28 cellular contexts compared by ENCODE assay signal in genomic region chr1:209838537-209838936, GRCh38. TPM values are rescaled to one million over a fixed set of nuclear protein-coding genes. Genes with fewer than 3 reads are reported as not detected.
DNase-seq lines count a peak whose midpoint lies in the region; ATAC-seq, FAIRE-seq and TF ChIP-seq lines count a peak whose summit lies in the region.
"Had no signal": no experiment of that assay in that cellular context is flagged by ENCODE, and none has a peak within 500 bp of the region (broad histone marks: within the 10 kb centered on the region; RNA-seq: fewer than 3 reads in every experiment).

No MANE protein-coding gene starts in this region.

- TF ChIP-seq CTCF in HFFc6 (IDR thresholded peaks at IDR 0.05) (no peak), hepatocyte (IDR thresholded peaks at IDR 0.05; ENCODE audit: poor library complexity) (no peak)

- ATAC-seq in activated T-cell treated with anti-CD3 and anti-CD28 coated beads, Interleukin-2, amount 50 U/mL, for 4 hours = no peak
- ATAC-seq: activated CD8-positive, alpha-beta T cell treated with anti-CD3 and anti-CD28 coated beads for 36 hours; heart left ventricle had no signal

- H3K79me2 ChIP-seq in hepatocyte = no peaks in the 10 kb centered on the region

- H3K4me3 ChIP-seq in hepatocyte = no peak overlapping the region
- no peak overlapping the region for H3K4me3 ChIP-seq in small intestine (ENCODE audit: low read depth in 1 of 2, low read length in 2 of 2)
- H3K4me3 ChIP-seq: HAP-1, heart left ventricle, thyroid gland had no signal

- intact Hi-C loops in activated T-helper 1 cell treated with anti-CD3 and anti-CD28 coated beads, Interleukin-12 subunit alpha, Interleukin-12 subunit beta, Interleukin-2, Interleukin-4 antibody, amounts not matched to agents 30 ng/mL and 10 ng/mL and 1 ng/mL, durations not matched to agents 14 hours and 24 hours and 36 hours (cut with micrococcal nuclease) = no loop called here

- no peaks in the 10 kb centered on the region for H3K36me3 ChIP-seq in hepatocyte (replicated peaks; ENCODE audit: insufficient read depth, low read depth)
- peaks cover 19 to 28% of the 10 kb centered on the region in 2 donors for H3K36me3 ChIP-seq in small intestine (ENCODE audit: control insufficient read depth in 2 of 2, insufficient read depth in 2 of 2, low read length in 2 of 2)

- H3K9me3 ChIP-seq in hepatocyte (ENCODE audit: low read depth) = no peaks in the 10 kb centered on the region
- no peaks in the 10 kb centered on the region for H3K9me3 ChIP-seq in small intestine (ENCODE audit: control insufficient read depth, low read depth)
- H3K9me3 ChIP-seq: HAP-1, heart left ventricle, thyroid gland had no signal

- 92% methylated on average over 6 of the region's 6 CpGs for WGBS in hepatocyte (ENCODE audit: low lambda C conversion rate, missing lambda C conversion rate)
- 39 to 73% (median 61%) methylated on average over 6 of the region's 6 CpGs for WGBS in small intestine, 3 donors

- peak overlapping the region; percentile 96 for H3K27ac Mint-ChIP-seq in HFFc6
- H3K27ac Mint-ChIP-seq in activated naive CD8-positive, alpha-beta T cell = peak overlapping the region; percentile 72
- no peak overlapping the region for H3K27ac Mint-ChIP-seq in activated T-helper 1 cell treated with anti-CD3 and anti-CD28 coated beads, Interleukin-12 subunit alpha, Interleukin-12 subunit beta, Interleukin-2, Interleukin-4 antibody, amounts not matched to agents 30 ng/mL and 10 ng/mL and 1 ng/mL, durations not matched to agents 14 hours and 24 hours and 36 hours
- H3K27ac Mint-ChIP-seq: CD4-positive, alpha-beta T cell had no signal

- H3K4me2 ChIP-seq in hepatocyte = no peak overlapping the region

- no peaks in the 10 kb centered on the region for H4K20me1 ChIP-seq in hepatocyte (ENCODE audit: insufficient read depth, poor library complexity, severe bottlenecking)

- H3K4me1 ChIP-seq in hepatocyte (ENCODE audit: insufficient read depth) = peaks cover 8% of the 10 kb centered on the region
- peaks cover 0 to 2% of the 10 kb centered on the region in 2 donors for H3K4me1 ChIP-seq in small intestine (ENCODE audit: control insufficient read depth in 2 of 2, insufficient read depth in 1 of 2, low read depth in 1 of 2, low read length in 1 of 2)
- H3K4me1 ChIP-seq: HAP-1, thyroid gland had no signal

- H3K4me3 Mint-ChIP-seq in HFFc6 = no peak overlapping the region
- H3K4me3 Mint-ChIP-seq in activated naive CD8-positive, alpha-beta T cell = no peak overlapping the region
- no peak overlapping the region for H3K4me3 Mint-ChIP-seq in activated T-helper 1 cell treated with anti-CD3 and anti-CD28 coated beads, Interleukin-12 subunit alpha, Interleukin-12 subunit beta, Interleukin-2, Interleukin-4 antibody, amounts not matched to agents 30 ng/mL and 10 ng/mL and 1 ng/mL, durations not matched to agents 14 hours and 24 hours and 36 hours
- no peak overlapping the region for H3K4me3 Mint-ChIP-seq in activated T-cell treated with anti-CD3 and anti-CD28 coated beads, Interleukin-2, amount 50 U/mL, for 4 hours
- H3K4me3 Mint-ChIP-seq: activated CD8-positive, alpha-beta T cell treated with anti-CD3 and anti-CD28 coated beads for 36 hours; CD4-positive, alpha-beta T cell; central memory CD8-positive, alpha-beta T cell; naive B cell had no signal

- no peaks in the 10 kb centered on the region for H3K9me2 ChIP-seq in hepatocyte (replicated peaks; ENCODE audit: insufficient read depth)

- no peak for FAIRE-seq in small intestine (lab: Jason Lieb, UNC)
- FAIRE-seq: TTC549 had no signal

- H3K27ac ChIP-seq in hepatocyte = peak overlapping the region; percentile 95
- no peak overlapping the region for H3K27ac ChIP-seq in small intestine (ENCODE audit: low read depth in 1 of 2, low read length in 1 of 2)
- H3K27ac ChIP-seq: thyroid gland had no signal

- H3K4me1 Mint-ChIP-seq in HFFc6 (ENCODE audit: low read depth) = peaks cover 99% of the 10 kb centered on the region
- peaks cover 62% of the 10 kb centered on the region for H3K4me1 Mint-ChIP-seq in activated naive CD8-positive, alpha-beta T cell (ENCODE audit: low read depth)
- peaks cover 57% of the 10 kb centered on the region for H3K4me1 Mint-ChIP-seq in activated T-helper 1 cell treated with anti-CD3 and anti-CD28 coated beads, Interleukin-12 subunit alpha, Interleukin-12 subunit beta, Interleukin-2, Interleukin-4 antibody, amounts not matched to agents 30 ng/mL and 10 ng/mL and 1 ng/mL, durations not matched to agents 14 hours and 24 hours and 36 hours (ENCODE audit: low read depth)
- H3K4me1 Mint-ChIP-seq in activated T-cell treated with anti-CD3 and anti-CD28 coated beads, Interleukin-2, amount 50 U/mL, for 4 hours (ENCODE audit: low read depth) = peaks cover 50% of the 10 kb centered on the region

- no peak overlapping the region for H2AFZ ChIP-seq in hepatocyte

- H3K9me3 Mint-ChIP-seq in HFFc6 = no peaks in the 10 kb centered on the region
- H3K9me3 Mint-ChIP-seq in activated naive CD8-positive, alpha-beta T cell (ENCODE audit: low read depth) = no peaks in the 10 kb centered on the region
- H3K9me3 Mint-ChIP-seq in activated T-helper 1 cell treated with anti-CD3 and anti-CD28 coated beads, Interleukin-12 subunit alpha, Interleukin-12 subunit beta, Interleukin-2, Interleukin-4 antibody, amounts not matched to agents 30 ng/mL and 10 ng/mL and 1 ng/mL, durations not matched to agents 14 hours and 24 hours and 36 hours = no peaks in the 10 kb centered on the region
- H3K9me3 Mint-ChIP-seq in activated T-cell treated with anti-CD3 and anti-CD28 coated beads, Interleukin-2, amount 50 U/mL, for 4 hours = no peaks in the 10 kb centered on the region
- H3K9me3 Mint-ChIP-seq: activated CD8-positive, alpha-beta T cell treated with anti-CD3 and anti-CD28 coated beads for 36 hours; CD4-positive, alpha-beta T cell; central memory CD8-positive, alpha-beta T cell; naive B cell had no signal

- no peaks in the 10 kb centered on the region; the same call in 1 of the 2 replicates for H3K27me3 Mint-ChIP-seq in HFFc6 (ENCODE audit: insufficient read depth)
- H3K27me3 Mint-ChIP-seq in activated naive CD8-positive, alpha-beta T cell = no peaks in the 10 kb centered on the region
- no peaks in the 10 kb centered on the region for H3K27me3 Mint-ChIP-seq in activated T-helper 1 cell treated with anti-CD3 and anti-CD28 coated beads, Interleukin-12 subunit alpha, Interleukin-12 subunit beta, Interleukin-2, Interleukin-4 antibody, amounts not matched to agents 30 ng/mL and 10 ng/mL and 1 ng/mL, durations not matched to agents 14 hours and 24 hours and 36 hours (ENCODE audit: insufficient read depth)
- H3K27me3 Mint-ChIP-seq in activated T-cell treated with anti-CD3 and anti-CD28 coated beads, Interleukin-2, amount 50 U/mL, for 4 hours (ENCODE audit: low read depth) = no peaks in the 10 kb centered on the region
- H3K27me3 Mint-ChIP-seq: activated CD8-positive, alpha-beta T cell treated with anti-CD3 and anti-CD28 coated beads for 36 hours; CD4-positive, alpha-beta T cell; central memory CD8-positive, alpha-beta T cell; naive B cell had no signal

- H3K27me3 ChIP-seq in hepatocyte (no peaks in the 10 kb centered on the region), small intestine (ENCODE audit: control insufficient read depth in 2 of 2, insufficient read depth in 2 of 2, low read length in 2 of 2) (no peaks in the 10 kb centered on the region)
- H3K27me3 ChIP-seq: heart left ventricle, thyroid gland had no signal

- peaks cover 82% of the 10 kb centered on the region for H3K36me3 Mint-ChIP-seq in HFFc6 (ENCODE audit: low read depth)
- H3K36me3 Mint-ChIP-seq in activated naive CD8-positive, alpha-beta T cell = peaks cover 23% of the 10 kb centered on the region
- H3K36me3 Mint-ChIP-seq in activated T-helper 1 cell treated with anti-CD3 and anti-CD28 coated beads, Interleukin-12 subunit alpha, Interleukin-12 subunit beta, Interleukin-2, Interleukin-4 antibody, amounts not matched to agents 30 ng/mL and 10 ng/mL and 1 ng/mL, durations not matched to agents 14 hours and 24 hours and 36 hours (ENCODE audit: low read depth) = peaks cover 86% of the 10 kb centered on the region
- peaks cover 70% of the 10 kb centered on the region for H3K36me3 Mint-ChIP-seq in activated T-cell treated with anti-CD3 and anti-CD28 coated beads, Interleukin-2, amount 50 U/mL, for 4 hours (ENCODE audit: insufficient read depth)

- no peak for DNase-seq in HFFc6
- peak; percentile 39 for DNase-seq in hepatocyte (ENCODE audit: low spot score)
- DNase-seq in small intestine = peak; percentile 62
- DNase-seq in NCI-H345 treated with DMSO at 0.1 percent for 48 hours (lab: John Stamatoyannopoulos, UW; ENCODE audit: unreplicated experiment) = no peak
- no peak for DNase-seq in activated T-helper 1 cell treated with anti-CD3 and anti-CD28 coated beads, Interleukin-12 subunit alpha, Interleukin-12 subunit beta, Interleukin-2, Interleukin-4 antibody, amounts not matched to agents 30 ng/mL and 10 ng/mL and 1 ng/mL, durations not matched to agents 14 hours and 24 hours and 36 hours (ENCODE audit: low spot score)
- DNase-seq in activated T-cell treated with anti-CD3 and anti-CD28 coated beads, Interleukin-2, amount 50 U/mL, for 4 hours = no peak
- DNase-seq: activated CD4-positive, CD25-positive, alpha-beta regulatory T cell treated with anti-CD3 and anti-CD28 coated beads, Interleukin-2, amount 50 U/mL, for 72 hours; activated CD8-positive, alpha-beta T cell treated with anti-CD3 and anti-CD28 coated beads for 36 hours; activated naive CD4-positive, alpha-beta T cell; CD4-positive, alpha-beta T cell; DMS 273 treated with DMSO at 0.1 percent for 48 hours; heart left ventricle; left cardiac atrium; naive B cell; NCI-H1105; NCI-H2029; NCI-H226; NCI-H82; nucleus accumbens; retina; SHP77; stimulated activated CD4-positive, alpha-beta T cell treated with anti-CD3 and anti-CD28 coated beads, Interleukin-4, amount 100 ng/mL, for 1 hour; stimulated activated naive CD4-positive, alpha-beta T cell treated with Interleukin-2 at 50 U/mL for 16 hours; thyroid gland had no signal

RNA-seq across cellular contexts. Expression of gene UTP25, which starts 10.8 kb away (rescaled TPM):
- 10 to 100 TPM in 4 of 6 experiments, 1 to 10 TPM in 2; 9.0 to 18.5 (median 16.2) TPM for total RNA-seq in HFFc6 (2021; fragmentation: NEBNext Ultra II Directional; extraction: Animal tissue kit (Norgen Biotek cat#: 25700))
- total RNA-seq in hepatocyte = 8.0 and 8.3 TPM in 2 replicates
- polyA plus RNA-seq in hepatocyte (3.2 and 5.2 TPM in 2 replicates), small intestine (1 to 10 TPM in 2 of 3 donors, under 1 TPM in 1; 0.89 to 3.4 (median 1.1) TPM)
- 17.7 and 18.3 TPM in 2 replicates for total RNA-seq in activated T-helper 1 cell treated with anti-CD3 and anti-CD28 coated beads, Interleukin-12 subunit alpha, Interleukin-12 subunit beta, Interleukin-2, Interleukin-4 antibody, amounts not matched to agents 30 ng/mL and 10 ng/mL and 1 ng/mL, durations not matched to agents 14 hours and 24 hours and 36 hours
- 10 to 100 TPM; 16.9 to 18.6 (median 17.7) TPM for total RNA-seq in activated T-cell treated with anti-CD3 and anti-CD28 coated beads, Interleukin-2, amount 50 U/mL, for 4 hours

RNA-seq across cellular contexts. Expression of gene IRF6, which starts 32.6 kb away (rescaled TPM):
- 1 to 10 TPM in 2 of 6 experiments, under 1 TPM in 4; 0.14 to 3.2 (median 0.28) TPM for total RNA-seq in HFFc6 (2021; fragmentation: NEBNext Ultra II Directional; extraction: Animal tissue kit (Norgen Biotek cat#: 25700))
- 34.2 and 35.3 TPM in 2 replicates for total RNA-seq in hepatocyte
- polyA plus RNA-seq in hepatocyte (21.3 and 31.0 TPM in 2 replicates), small intestine (10 to 100 TPM; 26.8 to 34.9 (median 29.5) TPM)
- 0.16 and 0.17 TPM in 2 replicates for total RNA-seq in activated T-helper 1 cell treated with anti-CD3 and anti-CD28 coated beads, Interleukin-12 subunit alpha, Interleukin-12 subunit beta, Interleukin-2, Interleukin-4 antibody, amounts not matched to agents 30 ng/mL and 10 ng/mL and 1 ng/mL, durations not matched to agents 14 hours and 24 hours and 36 hours
- under 1 TPM; 0.11 to 0.15 (median 0.13) TPM for total RNA-seq in activated T-cell treated with anti-CD3 and anti-CD28 coated beads, Interleukin-2, amount 50 U/mL, for 4 hours

RNA-seq across cellular contexts. Expression of gene C1orf74, which starts 54.2 kb away (rescaled TPM):
- 1 to 10 TPM; 1.8 to 2.7 (median 2.4) TPM for total RNA-seq in HFFc6 (2021; fragmentation: NEBNext Ultra II Directional; extraction: Animal tissue kit (Norgen Biotek cat#: 25700))
- total RNA-seq in hepatocyte = 3.3 and 3.8 TPM in 2 replicates
- polyA plus RNA-seq in hepatocyte = 2.2 and 2.7 TPM in 2 replicates
- 1 to 10 TPM in 1 of 3 donors, under 1 TPM in 2; 0.45 to 2.0 (median 0.81) TPM for polyA plus RNA-seq in small intestine
- 2.9 and 3.2 TPM in 2 replicates for total RNA-seq in activated T-helper 1 cell treated with anti-CD3 and anti-CD28 coated beads, Interleukin-12 subunit alpha, Interleukin-12 subunit beta, Interleukin-2, Interleukin-4 antibody, amounts not matched to agents 30 ng/mL and 10 ng/mL and 1 ng/mL, durations not matched to agents 14 hours and 24 hours and 36 hours
- total RNA-seq in activated T-cell treated with anti-CD3 and anti-CD28 coated beads, Interleukin-2, amount 50 U/mL, for 4 hours = 1 to 10 TPM; 1.6 to 2.1 (median 1.7) TPM

Comparison
In these comparisons a context has a peak if more than half of its experiments do, and no peak if none do; other contexts are left out.
1. DNase-seq: peak in hepatocyte (single experiment) and small intestine (single experiment); none in HFFc6 (single experiment), NCI-H345 treated with DMSO at 0.1 percent for 48 hours (single experiment), activated T-helper 1 cell treated with anti-CD3 and anti-CD28 coated beads, Interleukin-12 subunit alpha, Interleukin-12 subunit beta, Interleukin-2, Interleukin-4 antibody, amounts not matched to agents 30 ng/mL and 10 ng/mL and 1 ng/mL, durations not matched to agents 14 hours and 24 hours and 36 hours (single experiment) and activated T-cell treated with anti-CD3 and anti-CD28 coated beads, Interleukin-2, amount 50 U/mL, for 4 hours (single experiment).